In genomic region chrX:830532-830931, GRCh38 we compare ENCODE assay signal across 1 cellular context.
TF ChIP-seq lines count a peak whose summit lies in the region.

No MANE protein-coding gene starts in this region.

TF ChIP-seq in GM23338, 12 proteins besides CTCF, POLR2A, EP300 and RAD21 (continued from another document):
- TF ChIP-seq ZNF462 (CRISPR knock-in tag; IDR thresholded peaks at IDR 0.05) (no peak), STAT1 (IDR thresholded peaks at IDR 0.05; ENCODE audit: unreplicated experiment) (no peak), EZH2phosphoT487 (IDR thresholded peaks at IDR 0.05; ENCODE audit: unreplicated experiment) (no peak), ZNF114 (CRISPR knock-in tag; IDR thresholded peaks at IDR 0.05) (no peak), NANOG (IDR thresholded peaks at IDR 0.05; ENCODE audit: borderline replicate concordance) (no peak)
